Comparison of ENCODE assay signal across 1 cellular context in the genomic region with DNA sequence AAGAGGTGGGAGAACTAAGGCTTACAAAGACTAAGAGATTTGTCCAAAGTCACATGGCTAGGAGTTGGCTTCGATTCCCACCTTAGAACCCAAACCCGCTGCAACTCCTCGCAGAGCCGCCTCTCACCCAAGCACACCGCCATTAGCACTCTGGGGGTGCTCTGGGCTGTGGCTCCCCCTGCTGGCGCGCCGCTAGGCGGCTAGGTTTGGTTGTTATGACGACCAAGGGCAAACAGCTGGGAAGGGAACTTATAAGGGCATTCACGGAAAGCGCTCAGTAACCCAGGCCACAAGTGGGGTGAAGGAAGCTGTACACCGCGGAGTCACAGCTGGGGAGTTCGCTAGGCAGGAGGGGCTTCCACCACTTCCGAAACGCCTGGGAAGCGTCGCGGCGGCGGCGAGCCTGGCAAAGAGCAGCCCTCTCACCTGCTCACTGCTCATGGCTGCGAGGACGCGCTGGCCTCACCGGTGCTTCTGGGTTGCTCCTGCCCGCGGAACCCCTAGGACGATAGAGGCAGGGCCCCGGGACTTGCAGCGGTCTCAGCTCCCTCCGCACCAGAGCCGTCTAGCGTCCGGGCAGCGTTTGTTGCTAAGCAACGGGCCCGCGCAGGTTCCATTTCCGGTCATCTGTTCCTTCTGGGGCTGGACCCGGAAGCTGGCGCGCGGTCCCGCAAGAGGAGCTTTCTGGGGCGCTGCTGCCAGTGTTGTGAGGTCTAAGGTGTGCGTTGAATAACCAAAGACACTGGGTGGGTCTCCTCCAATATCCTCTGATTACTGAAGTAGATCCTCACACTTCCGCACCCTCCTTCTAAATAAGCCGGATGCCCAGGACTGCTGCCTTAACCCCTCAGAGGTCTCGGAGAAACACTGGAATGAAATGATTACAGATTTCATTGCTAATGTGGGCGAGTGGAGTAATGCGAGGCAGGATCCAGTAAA.
A peak's percentile ranks its signal among the peaks of the same experiment; 100 is the strongest.
TF ChIP-seq lines count a peak whose summit lies in the region.

A gene (minus strand): TSS at position 567 of the 939 bp plus-strand sequence. CDS start 126 bp downstream, at position 441.

TF ChIP-seq in GM12878, 131 proteins besides CTCF, POLR2A, EP300 and RAD21 (continued from another document and continues in another):
- TF ChIP-seq, protein P1, sequence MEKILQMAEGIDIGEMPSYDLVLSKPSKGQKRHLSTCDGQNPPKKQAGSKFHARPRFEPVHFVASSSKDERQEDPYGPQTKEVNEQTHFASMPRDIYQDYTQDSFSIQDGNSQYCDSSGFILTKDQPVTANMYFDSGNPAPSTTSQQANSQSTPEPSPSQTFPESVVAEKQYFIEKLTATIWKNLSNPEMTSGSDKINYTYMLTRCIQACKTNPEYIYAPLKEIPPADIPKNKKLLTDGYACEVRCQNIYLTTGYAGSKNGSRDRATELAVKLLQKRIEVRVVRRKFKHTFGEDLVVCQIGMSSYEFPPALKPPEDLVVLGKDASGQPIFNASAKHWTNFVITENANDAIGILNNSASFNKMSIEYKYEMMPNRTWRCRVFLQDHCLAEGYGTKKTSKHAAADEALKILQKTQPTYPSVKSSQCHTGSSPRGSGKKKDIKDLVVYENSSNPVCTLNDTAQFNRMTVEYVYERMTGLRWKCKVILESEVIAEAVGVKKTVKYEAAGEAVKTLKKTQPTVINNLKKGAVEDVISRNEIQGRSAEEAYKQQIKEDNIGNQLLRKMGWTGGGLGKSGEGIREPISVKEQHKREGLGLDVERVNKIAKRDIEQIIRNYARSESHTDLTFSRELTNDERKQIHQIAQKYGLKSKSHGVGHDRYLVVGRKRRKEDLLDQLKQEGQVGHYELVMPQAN (conservative IDR thresholded peaks at IDR 0.05), result peak; percentile 99
- TF ChIP-seq, protein P2, sequence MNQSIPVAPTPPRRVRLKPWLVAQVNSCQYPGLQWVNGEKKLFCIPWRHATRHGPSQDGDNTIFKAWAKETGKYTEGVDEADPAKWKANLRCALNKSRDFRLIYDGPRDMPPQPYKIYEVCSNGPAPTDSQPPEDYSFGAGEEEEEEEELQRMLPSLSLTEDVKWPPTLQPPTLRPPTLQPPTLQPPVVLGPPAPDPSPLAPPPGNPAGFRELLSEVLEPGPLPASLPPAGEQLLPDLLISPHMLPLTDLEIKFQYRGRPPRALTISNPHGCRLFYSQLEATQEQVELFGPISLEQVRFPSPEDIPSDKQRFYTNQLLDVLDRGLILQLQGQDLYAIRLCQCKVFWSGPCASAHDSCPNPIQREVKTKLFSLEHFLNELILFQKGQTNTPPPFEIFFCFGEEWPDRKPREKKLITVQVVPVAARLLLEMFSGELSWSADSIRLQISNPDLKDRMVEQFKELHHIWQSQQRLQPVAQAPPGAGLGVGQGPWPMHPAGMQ (IDR thresholded peaks at IDR 0.05; ENCODE audit: borderline replicate concordance), result no peak
- TF ChIP-seq YBX1 (IDR thresholded peaks at IDR 0.05) (no peak), NR2C1 (IDR thresholded peaks at IDR 0.05) (no peak), YY1 (IDR thresholded peaks at IDR 0.05; ENCODE audit: low read depth, low read length) (peak; percentile 98), IKZF2 (IDR thresholded peaks at IDR 0.05) (peak; percentile 36 to 56; a peak in 2 of 4 replicates), SMAD1 (IDR thresholded peaks at IDR 0.05; ENCODE audit: low read depth, partially characterized antibody) (no peak), HDAC6 (IDR thresholded peaks at IDR 0.05; ENCODE audit: unreplicated experiment) (no peak), RB1 (IDR thresholded peaks at IDR 0.05; ENCODE audit: borderline replicate concordance) (peak; percentile 52; the same call in 1 of the 2 replicates), SUPT20H (IDR thresholded peaks at IDR 0.05; ENCODE audit: borderline replicate concordance, control insufficient read depth, low read depth, low read length) (no peak), TBL1XR1 (IDR thresholded peaks at IDR 0.05; ENCODE audit: low read depth, low read length) (peak; percentile 37; the same call in 1 of the 2 replicates), ZZZ3 (IDR thresholded peaks at IDR 0.05; ENCODE audit: control insufficient read depth, insufficient read length, low read depth) (no peak), CBX3 (IDR thresholded peaks at IDR 0.05; ENCODE audit: borderline replicate concordance, low read depth) (no peak), DPF2 (IDR thresholded peaks at IDR 0.05) (peak; percentile 91), EED (IDR thresholded peaks at IDR 0.05; ENCODE audit: low read depth) (no peak), SMARCA5 (IDR thresholded peaks at IDR 0.05) (peak; percentile 88; the same call in 1 of the 2 replicates), JUNB (IDR thresholded peaks at IDR 0.05) (no peak), SIN3A (IDR thresholded peaks at IDR 0.05; ENCODE audit: low read depth, low read length) (peak; percentile 92), JUND (IDR thresholded peaks at IDR 0.05; ENCODE audit: low read depth, low read length) (no peak)
- TF ChIP-seq, protein P3, sequence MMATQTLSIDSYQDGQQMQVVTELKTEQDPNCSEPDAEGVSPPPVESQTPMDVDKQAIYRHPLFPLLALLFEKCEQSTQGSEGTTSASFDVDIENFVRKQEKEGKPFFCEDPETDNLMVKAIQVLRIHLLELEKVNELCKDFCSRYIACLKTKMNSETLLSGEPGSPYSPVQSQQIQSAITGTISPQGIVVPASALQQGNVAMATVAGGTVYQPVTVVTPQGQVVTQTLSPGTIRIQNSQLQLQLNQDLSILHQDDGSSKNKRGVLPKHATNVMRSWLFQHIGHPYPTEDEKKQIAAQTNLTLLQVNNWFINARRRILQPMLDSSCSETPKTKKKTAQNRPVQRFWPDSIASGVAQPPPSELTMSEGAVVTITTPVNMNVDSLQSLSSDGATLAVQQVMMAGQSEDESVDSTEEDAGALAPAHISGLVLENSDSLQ (IDR thresholded peaks at IDR 0.05), result no peak; the same call in 1 of the 2 replicates
- TF ChIP-seq, protein P4, sequence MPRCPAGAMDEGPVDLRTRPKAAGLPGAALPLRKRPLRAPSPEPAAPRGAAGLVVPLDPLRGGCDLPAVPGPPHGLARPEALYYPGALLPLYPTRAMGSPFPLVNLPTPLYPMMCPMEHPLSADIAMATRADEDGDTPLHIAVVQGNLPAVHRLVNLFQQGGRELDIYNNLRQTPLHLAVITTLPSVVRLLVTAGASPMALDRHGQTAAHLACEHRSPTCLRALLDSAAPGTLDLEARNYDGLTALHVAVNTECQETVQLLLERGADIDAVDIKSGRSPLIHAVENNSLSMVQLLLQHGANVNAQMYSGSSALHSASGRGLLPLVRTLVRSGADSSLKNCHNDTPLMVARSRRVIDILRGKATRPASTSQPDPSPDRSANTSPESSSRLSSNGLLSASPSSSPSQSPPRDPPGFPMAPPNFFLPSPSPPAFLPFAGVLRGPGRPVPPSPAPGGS (IDR thresholded peaks at IDR 0.05; ENCODE audit: borderline replicate concordance, insufficient read depth, low read depth, low read length, poor library complexity, severe bottlenecking), result no peak
- TF ChIP-seq, protein P5, sequence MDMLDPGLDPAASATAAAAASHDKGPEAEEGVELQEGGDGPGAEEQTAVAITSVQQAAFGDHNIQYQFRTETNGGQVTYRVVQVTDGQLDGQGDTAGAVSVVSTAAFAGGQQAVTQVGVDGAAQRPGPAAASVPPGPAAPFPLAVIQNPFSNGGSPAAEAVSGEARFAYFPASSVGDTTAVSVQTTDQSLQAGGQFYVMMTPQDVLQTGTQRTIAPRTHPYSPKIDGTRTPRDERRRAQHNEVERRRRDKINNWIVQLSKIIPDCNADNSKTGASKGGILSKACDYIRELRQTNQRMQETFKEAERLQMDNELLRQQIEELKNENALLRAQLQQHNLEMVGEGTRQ (IDR thresholded peaks at IDR 0.05; ENCODE audit: borderline replicate concordance, low read depth, low read length), result peak; percentile 13
- TF ChIP-seq, protein P6, sequence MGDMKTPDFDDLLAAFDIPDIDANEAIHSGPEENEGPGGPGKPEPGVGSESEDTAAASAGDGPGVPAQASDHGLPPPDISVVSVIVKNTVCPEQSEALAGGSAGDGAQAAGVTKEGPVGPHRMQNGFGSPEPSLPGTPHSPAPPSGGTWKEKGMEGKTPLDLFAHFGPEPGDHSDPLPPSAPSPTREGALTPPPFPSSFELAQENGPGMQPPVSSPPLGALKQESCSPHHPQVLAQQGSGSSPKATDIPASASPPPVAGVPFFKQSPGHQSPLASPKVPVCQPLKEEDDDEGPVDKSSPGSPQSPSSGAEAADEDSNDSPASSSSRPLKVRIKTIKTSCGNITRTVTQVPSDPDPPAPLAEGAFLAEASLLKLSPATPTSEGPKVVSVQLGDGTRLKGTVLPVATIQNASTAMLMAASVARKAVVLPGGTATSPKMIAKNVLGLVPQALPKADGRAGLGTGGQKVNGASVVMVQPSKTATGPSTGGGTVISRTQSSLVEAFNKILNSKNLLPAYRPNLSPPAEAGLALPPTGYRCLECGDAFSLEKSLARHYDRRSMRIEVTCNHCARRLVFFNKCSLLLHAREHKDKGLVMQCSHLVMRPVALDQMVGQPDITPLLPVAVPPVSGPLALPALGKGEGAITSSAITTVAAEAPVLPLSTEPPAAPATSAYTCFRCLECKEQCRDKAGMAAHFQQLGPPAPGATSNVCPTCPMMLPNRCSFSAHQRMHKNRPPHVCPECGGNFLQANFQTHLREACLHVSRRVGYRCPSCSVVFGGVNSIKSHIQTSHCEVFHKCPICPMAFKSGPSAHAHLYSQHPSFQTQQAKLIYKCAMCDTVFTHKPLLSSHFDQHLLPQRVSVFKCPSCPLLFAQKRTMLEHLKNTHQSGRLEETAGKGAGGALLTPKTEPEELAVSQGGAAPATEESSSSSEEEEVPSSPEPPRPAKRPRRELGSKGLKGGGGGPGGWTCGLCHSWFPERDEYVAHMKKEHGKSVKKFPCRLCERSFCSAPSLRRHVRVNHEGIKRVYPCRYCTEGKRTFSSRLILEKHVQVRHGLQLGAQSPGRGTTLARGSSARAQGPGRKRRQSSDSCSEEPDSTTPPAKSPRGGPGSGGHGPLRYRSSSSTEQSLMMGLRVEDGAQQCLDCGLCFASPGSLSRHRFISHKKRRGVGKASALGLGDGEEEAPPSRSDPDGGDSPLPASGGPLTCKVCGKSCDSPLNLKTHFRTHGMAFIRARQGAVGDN (IDR thresholded peaks at IDR 0.05), result no peak
- TF ChIP-seq, protein P7, sequence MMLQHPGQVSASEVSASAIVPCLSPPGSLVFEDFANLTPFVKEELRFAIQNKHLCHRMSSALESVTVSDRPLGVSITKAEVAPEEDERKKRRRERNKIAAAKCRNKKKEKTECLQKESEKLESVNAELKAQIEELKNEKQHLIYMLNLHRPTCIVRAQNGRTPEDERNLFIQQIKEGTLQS (IDR thresholded peaks at IDR 0.05; ENCODE audit: borderline replicate concordance, extremely low read depth, low read depth, low read length), result peak; percentile 38; the same call in 1 of the 2 replicates
- TF ChIP-seq, protein P8, sequence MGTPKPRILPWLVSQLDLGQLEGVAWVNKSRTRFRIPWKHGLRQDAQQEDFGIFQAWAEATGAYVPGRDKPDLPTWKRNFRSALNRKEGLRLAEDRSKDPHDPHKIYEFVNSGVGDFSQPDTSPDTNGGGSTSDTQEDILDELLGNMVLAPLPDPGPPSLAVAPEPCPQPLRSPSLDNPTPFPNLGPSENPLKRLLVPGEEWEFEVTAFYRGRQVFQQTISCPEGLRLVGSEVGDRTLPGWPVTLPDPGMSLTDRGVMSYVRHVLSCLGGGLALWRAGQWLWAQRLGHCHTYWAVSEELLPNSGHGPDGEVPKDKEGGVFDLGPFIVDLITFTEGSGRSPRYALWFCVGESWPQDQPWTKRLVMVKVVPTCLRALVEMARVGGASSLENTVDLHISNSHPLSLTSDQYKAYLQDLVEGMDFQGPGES (IDR thresholded peaks at IDR 0.05), result no peak
- TF ChIP-seq, protein P9, sequence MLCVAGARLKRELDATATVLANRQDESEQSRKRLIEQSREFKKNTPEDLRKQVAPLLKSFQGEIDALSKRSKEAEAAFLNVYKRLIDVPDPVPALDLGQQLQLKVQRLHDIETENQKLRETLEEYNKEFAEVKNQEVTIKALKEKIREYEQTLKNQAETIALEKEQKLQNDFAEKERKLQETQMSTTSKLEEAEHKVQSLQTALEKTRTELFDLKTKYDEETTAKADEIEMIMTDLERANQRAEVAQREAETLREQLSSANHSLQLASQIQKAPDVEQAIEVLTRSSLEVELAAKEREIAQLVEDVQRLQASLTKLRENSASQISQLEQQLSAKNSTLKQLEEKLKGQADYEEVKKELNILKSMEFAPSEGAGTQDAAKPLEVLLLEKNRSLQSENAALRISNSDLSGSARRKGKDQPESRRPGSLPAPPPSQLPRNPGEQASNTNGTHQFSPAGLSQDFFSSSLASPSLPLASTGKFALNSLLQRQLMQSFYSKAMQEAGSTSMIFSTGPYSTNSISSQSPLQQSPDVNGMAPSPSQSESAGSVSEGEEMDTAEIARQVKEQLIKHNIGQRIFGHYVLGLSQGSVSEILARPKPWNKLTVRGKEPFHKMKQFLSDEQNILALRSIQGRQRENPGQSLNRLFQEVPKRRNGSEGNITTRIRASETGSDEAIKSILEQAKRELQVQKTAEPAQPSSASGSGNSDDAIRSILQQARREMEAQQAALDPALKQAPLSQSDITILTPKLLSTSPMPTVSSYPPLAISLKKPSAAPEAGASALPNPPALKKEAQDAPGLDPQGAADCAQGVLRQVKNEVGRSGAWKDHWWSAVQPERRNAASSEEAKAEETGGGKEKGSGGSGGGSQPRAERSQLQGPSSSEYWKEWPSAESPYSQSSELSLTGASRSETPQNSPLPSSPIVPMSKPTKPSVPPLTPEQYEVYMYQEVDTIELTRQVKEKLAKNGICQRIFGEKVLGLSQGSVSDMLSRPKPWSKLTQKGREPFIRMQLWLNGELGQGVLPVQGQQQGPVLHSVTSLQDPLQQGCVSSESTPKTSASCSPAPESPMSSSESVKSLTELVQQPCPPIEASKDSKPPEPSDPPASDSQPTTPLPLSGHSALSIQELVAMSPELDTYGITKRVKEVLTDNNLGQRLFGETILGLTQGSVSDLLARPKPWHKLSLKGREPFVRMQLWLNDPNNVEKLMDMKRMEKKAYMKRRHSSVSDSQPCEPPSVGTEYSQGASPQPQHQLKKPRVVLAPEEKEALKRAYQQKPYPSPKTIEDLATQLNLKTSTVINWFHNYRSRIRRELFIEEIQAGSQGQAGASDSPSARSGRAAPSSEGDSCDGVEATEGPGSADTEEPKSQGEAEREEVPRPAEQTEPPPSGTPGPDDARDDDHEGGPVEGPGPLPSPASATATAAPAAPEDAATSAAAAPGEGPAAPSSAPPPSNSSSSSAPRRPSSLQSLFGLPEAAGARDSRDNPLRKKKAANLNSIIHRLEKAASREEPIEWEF (IDR thresholded peaks at IDR 0.05; ENCODE audit: insufficient replicate concordance, low read depth, low read length), result no peak
- TF ChIP-seq, protein P10, sequence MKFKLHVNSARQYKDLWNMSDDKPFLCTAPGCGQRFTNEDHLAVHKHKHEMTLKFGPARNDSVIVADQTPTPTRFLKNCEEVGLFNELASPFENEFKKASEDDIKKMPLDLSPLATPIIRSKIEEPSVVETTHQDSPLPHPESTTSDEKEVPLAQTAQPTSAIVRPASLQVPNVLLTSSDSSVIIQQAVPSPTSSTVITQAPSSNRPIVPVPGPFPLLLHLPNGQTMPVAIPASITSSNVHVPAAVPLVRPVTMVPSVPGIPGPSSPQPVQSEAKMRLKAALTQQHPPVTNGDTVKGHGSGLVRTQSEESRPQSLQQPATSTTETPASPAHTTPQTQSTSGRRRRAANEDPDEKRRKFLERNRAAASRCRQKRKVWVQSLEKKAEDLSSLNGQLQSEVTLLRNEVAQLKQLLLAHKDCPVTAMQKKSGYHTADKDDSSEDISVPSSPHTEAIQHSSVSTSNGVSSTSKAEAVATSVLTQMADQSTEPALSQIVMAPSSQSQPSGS (IDR thresholded peaks at IDR 0.05; ENCODE audit: low read length), result no peak
